ENCODE assay signal across 8 cellular contexts in the genomic region with DNA sequence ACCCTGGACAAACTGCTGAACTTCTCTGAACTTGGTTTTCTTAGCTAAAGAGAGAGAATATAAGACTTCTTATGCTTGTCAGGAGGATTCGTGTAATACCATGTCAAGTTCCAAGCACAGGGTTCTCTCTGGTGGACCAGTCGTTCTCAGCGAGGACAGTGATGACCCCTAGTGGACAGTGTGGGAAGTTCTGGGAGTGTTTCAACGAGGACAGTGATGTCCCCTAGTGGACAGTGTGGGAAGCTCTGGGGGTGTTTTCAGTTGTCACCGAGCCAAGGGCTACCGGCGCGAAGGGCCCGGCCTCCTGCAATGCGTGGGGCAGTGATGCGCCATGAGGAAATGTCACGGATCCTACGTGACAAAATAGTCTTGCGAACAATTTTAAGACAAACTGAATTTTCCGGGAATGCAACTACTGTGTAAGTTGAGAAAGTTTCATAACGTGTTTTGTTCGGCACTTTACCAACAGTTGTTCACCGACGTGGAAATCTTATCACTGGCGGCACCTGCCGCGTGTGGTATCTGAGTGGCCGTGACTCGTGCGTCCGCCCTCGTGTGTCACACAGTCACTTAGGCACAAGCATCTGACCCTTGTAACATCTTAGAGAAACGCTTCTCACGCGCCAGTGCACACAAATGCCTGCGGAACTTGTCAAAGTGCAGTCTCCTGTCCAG. TPM values are rescaled to one million over a fixed set of nuclear protein-coding genes. Genes with fewer than 3 reads are reported as not detected.
A peak's percentile ranks its signal among the peaks of the same experiment; 100 is the strongest.
DNase-seq lines count a peak whose midpoint lies in the region; ATAC-seq, FAIRE-seq and TF ChIP-seq lines count a peak whose summit lies in the region.

No MANE protein-coding gene starts in this region.

- H3K9me3 Mint-ChIP-seq in endothelial cell (ENCODE audit: unreplicated experiment) = no peaks in the 10 kb centered on the region

- H3K9me3 ChIP-seq in mucosa of descending colon = no peaks in the 10 kb centered on the region

- ATAC-seq in GM21447 (IDR thresholded peaks at IDR 0.05; ENCODE audit: unreplicated experiment) = peak; percentile 92
- peak; percentile 82 for ATAC-seq in mucosa of descending colon

- no peaks in the 10 kb centered on the region for H3K36me3 ChIP-seq in mucosa of descending colon (ENCODE audit: low read depth)

- intact Hi-C loops in mucosa of descending colon (cut with DNase I, micrococcal nuclease) = no loop called here

- peak; percentile 100 for TF ChIP-seq CTCF in D721Med (IDR thresholded peaks at IDR 0.05; ENCODE audit: insufficient read depth, missing control alignments)
- peak; percentile 100 for TF ChIP-seq CTCF in endothelial cell (IDR thresholded peaks at IDR 0.05; ENCODE audit: unreplicated experiment)
- TF ChIP-seq CTCF in mucosa of descending colon (IDR thresholded peaks at IDR 0.05) = peak; percentile 100

- no peak overlapping the region for H3K27ac Mint-ChIP-seq in endothelial cell (ENCODE audit: unreplicated experiment)

- H3K4me3 Mint-ChIP-seq in endothelial cell (ENCODE audit: unreplicated experiment) = no peak overlapping the region

- peak; percentile 81 for FAIRE-seq in D721Med (lab: Jason Lieb, UNC)

- H3K4me1 ChIP-seq in mucosa of descending colon (ENCODE audit: low read depth) = peaks cover 3% of the 10 kb centered on the region

- H3K4me3 ChIP-seq in mucosa of descending colon = no peak overlapping the region

- peaks cover 3% of the 10 kb centered on the region for H3K27me3 Mint-ChIP-seq in endothelial cell (ENCODE audit: unreplicated experiment)

- DNase-seq in D721Med (ENCODE audit: insufficient read length, low spot score) = peak; percentile 76
- peak; percentile 88 for DNase-seq in HuH-7.5 (ENCODE audit: low spot score)
- DNase-seq in NOMO-1 treated with DMSO at 0.1 percent for 48 hours (lab: John Stamatoyannopoulos, UW; ENCODE audit: unreplicated experiment) = peak; percentile 97
- DNase-seq in activated CD8-positive, alpha-beta memory T cell treated with anti-CD3 and anti-CD28 coated beads for 4 hours (ENCODE audit: low read depth in 2 of 2) = peak; percentile 80
- peak; percentile 90 for DNase-seq in endothelial cell (ENCODE audit: low spot score)
- DNase-seq in mucosa of descending colon = peak; percentile 73 to 98 (median 84)
- DNase-seq in stimulated activated CD8-positive, alpha-beta memory T cell treated with anti-CD3 and anti-CD28 coated beads, Interleukin-4, amount 100 ng/mL, for 4 hours (ENCODE audit: low read depth in 2 of 2, low spot score in 1 of 2) = peak; percentile 73 to 81

- peaks cover 11% of the 10 kb centered on the region for H3K4me1 Mint-ChIP-seq in endothelial cell (ENCODE audit: unreplicated experiment)

- no peaks in the 10 kb centered on the region for H3K36me3 Mint-ChIP-seq in endothelial cell (ENCODE audit: low read depth, unreplicated experiment)

RNA-seq across cellular contexts. Expression of a gene that starts 39.3 kb away (rescaled TPM):
- 0.05 TPM for total RNA-seq in endothelial cell (ENCODE audit: unreplicated experiment)
- total RNA-seq in mucosa of descending colon = 100 to 1,000 TPM; 170 to 415 (median 318) TPM

RNA-seq across cellular contexts. Expression of a gene that starts 57.4 kb away (rescaled TPM):
- total RNA-seq in endothelial cell (ENCODE audit: unreplicated experiment) = 135 TPM
- 10 to 100 TPM; 16.8 to 61.1 (median 28.0) TPM for total RNA-seq in mucosa of descending colon

Comparison
In these comparisons a context has a peak if more than half of its experiments do, and no peak if none do; other contexts are left out.
1. RNA of a gene that starts 39.3 kb away (total RNA-seq): 170 to 415 TPM in mucosa of descending colon; 0.05 TPM in endothelial cell (single experiment); every median in the first group is over 100 times any median in the second.
2. Peak in every context shown above with its lines, with median percentiles within 50 percentile points of each other: DNase-seq and CTCF ChIP-seq.